9 cellular contexts compared by ENCODE assay signal in the genomic region with DNA sequence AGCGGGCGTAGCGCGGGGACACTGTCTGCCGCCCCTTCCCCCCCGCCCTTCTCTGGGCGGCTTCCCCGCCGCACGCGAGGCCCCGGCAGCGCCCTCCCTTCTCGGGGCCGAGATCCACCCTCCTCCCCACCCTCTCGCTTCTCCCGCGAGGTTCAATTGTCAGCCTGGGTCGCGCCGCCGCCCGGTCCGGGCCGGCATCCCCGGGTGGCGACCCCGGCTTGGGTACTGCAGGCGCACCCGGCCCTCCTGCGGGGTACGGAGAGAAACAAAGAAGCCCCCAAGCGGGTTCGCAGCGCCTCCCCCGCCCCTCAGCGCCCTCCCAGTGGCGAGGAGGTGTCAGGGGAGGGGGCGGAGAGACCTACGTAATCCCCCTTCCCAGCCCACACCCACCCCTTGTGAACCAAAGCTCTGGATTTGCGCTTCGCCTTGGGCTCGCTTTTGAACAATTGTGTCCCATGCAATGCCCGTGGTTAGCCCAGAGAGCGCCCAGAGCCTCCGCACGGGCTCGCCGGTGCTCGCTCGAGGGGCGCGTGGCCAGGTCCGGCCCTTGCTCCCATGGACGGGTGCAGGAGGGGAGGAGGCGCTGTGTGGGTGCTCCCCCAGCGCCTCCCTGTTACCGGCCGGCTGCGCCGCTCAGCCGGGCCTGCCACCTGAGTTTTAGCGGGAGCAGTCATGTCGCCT. TPM values are rescaled to one million over a fixed set of nuclear protein-coding genes. Genes with fewer than 3 reads are reported as not detected.
DNase-seq lines count a peak whose midpoint lies in the region; ATAC-seq, FAIRE-seq and TF ChIP-seq lines count a peak whose summit lies in the region.
"Had no signal": no experiment of that assay in that cellular context is flagged by ENCODE, and none has a peak within 500 bp of the region (broad histone marks: within the 10 kb centered on the region; RNA-seq: fewer than 3 reads in every experiment).

No MANE protein-coding gene starts in this region.

- POLR2A ChIA-PET in GM12878 (lab: Charles Lee) = no interaction called here

- H3K4me1 Mint-ChIP-seq in natural killer cell = no peaks in the 10 kb centered on the region

- no peaks in the 10 kb centered on the region for H3K9me3 Mint-ChIP-seq in natural killer cell

- WGBS in GM12878 (ENCODE audit: insufficient coverage, insufficient replicate concordance, low lambda C conversion rate, missing lambda C conversion rate) = 39% methylated on average over 34 of the region's 64 CpGs

- CTCF ChIA-PET in GM12878 (lab: Yijun Ruan, JAX) = interaction anchor here (1.9 kb wide), 1 partner anchor 172 kb away, joined by 4 read pairs; no protein-coding TSS in a partner anchor

- in situ Hi-C loops in GM12878 (cut with MboI) = no loop called here

- no peak for FAIRE-seq in GM12878 (lab: Jason Lieb, UNC)
- FAIRE-seq: TTC549 had no signal

- no peaks in the 10 kb centered on the region for H3K9me3 ChIP-seq in GM12878 (replicated peaks; ENCODE audit: control insufficient read depth, insufficient read depth, low read length)
- H3K9me3 ChIP-seq in tibial artery = no peaks in the 10 kb centered on the region

- H3K4me3 ChIP-seq in GM12878 (peak overlapping the region; percentile 55; the same call in 1 of the 2 replicates), tibial artery (peak overlapping the region; percentile 17 to 49)

- peaks cover 62 to 81% of the 10 kb centered on the region in 2 donors for H3K27me3 Mint-ChIP-seq in natural killer cell (ENCODE audit: low read depth in 2 of 2)

- no peaks in the 10 kb centered on the region for H4K20me1 ChIP-seq in GM12878 (ENCODE audit: control insufficient read depth, insufficient read depth)

- H2AFZ ChIP-seq in GM12878 (ENCODE audit: control insufficient read depth, low read depth, low read length) = peak overlapping the region; percentile 7; the same call in 1 of the 2 replicates

- no peaks in the 10 kb centered on the region for H3K79me2 ChIP-seq in GM12878 (ENCODE audit: control insufficient read depth, insufficient read depth, low read length)

- H3K36me3 Mint-ChIP-seq in natural killer cell = peaks cover 6% of the 10 kb centered on the region

- no peak overlapping the region for H3K9ac ChIP-seq in GM12878 (ENCODE audit: control insufficient read depth, insufficient read depth, low read length)

- RAD21 ChIA-PET in GM12878 (lab: Charles Lee; ENCODE audit: unreplicated experiment) = no interaction called here

- H3K4me1 ChIP-seq in GM12878 (ENCODE audit: control insufficient read depth, insufficient read depth, low read length) = no peaks in the 10 kb centered on the region; the same call in 1 of the 2 replicates
- H3K4me1 ChIP-seq in tibial artery = peaks cover 0 to 31% (median 21%) of the 10 kb centered on the region in 4 donors

- DNase-seq in NCI-H146 (lab: John Stamatoyannopoulos, UW) (peak; percentile 8), NCI-H146 treated with DMSO at 0.1 percent for 48 hours (lab: John Stamatoyannopoulos, UW; ENCODE audit: unreplicated experiment) (no peak), GM12878 (ENCODE audit: low read depth, low spot score) (no peak), iris pigment epithelial cell (ENCODE audit: low read depth) (peak; percentile 34), tibial artery (no peak), NCI-H2171 treated with DMSO at 0.1 percent for 48 hours (lab: John Stamatoyannopoulos, UW) (no peak), NCI-H187 treated with DMSO at 0.1 percent for 48 hours (lab: John Stamatoyannopoulos, UW) (no peak), natural killer cell (no peak)

- intact Hi-C loops in GM12878 (cut with micrococcal nuclease; ENCODE audit: unreplicated experiment) = loop anchor here (5.0 kb wide), 1 partner anchor 149 kb away; no protein-coding TSS in a partner anchor
- intact Hi-C loops in tibial artery (cut with DNase I; ENCODE audit: low total_unique reads) = no loop called here
- intact Hi-C loops in natural killer cell (cut with micrococcal nuclease) = no loop called here

- H3K36me3 ChIP-seq in GM12878 (ENCODE audit: control insufficient read depth in 2 of 2, insufficient read depth in 2 of 2, low read length in 1 of 2) = no peaks in the 10 kb centered on the region
- no peaks in the 10 kb centered on the region for H3K36me3 ChIP-seq in tibial artery

- no peak overlapping the region for H3K4me3 Mint-ChIP-seq in natural killer cell

- no peak for TF ChIP-seq POLR2A in GM12878 (IDR thresholded peaks at IDR 0.05; ENCODE audit: low read depth, low read length)

- no TSS peak for BruUV-seq in GM12878 (replicated peaks; lab: Mats Ljungman, UMichigan)

- TF ChIP-seq CTCF in GM12878 (IDR thresholded peaks at IDR 0.05 in 2 of 3, conservative IDR thresholded peaks at IDR 0.05 in 1 of 3; ENCODE audit: control insufficient read depth in 2 of 3, extremely low read depth in 1 of 3, insufficient read depth in 1 of 3, low read depth in 3 of 3, low read length in 3 of 3) = no peak
- TF ChIP-seq CTCF in tibial artery (IDR thresholded peaks at IDR 0.05) = no peak
- TF ChIP-seq CTCF in natural killer cell (IDR thresholded peaks at IDR 0.05) = no peak

- H3K4me2 ChIP-seq in GM12878 (ENCODE audit: control insufficient read depth, insufficient read depth) = peak overlapping the region; percentile 72

- ATAC-seq in GM12878 = peak; percentile 35
- ATAC-seq in natural killer cell = no peak

- TF ChIP-seq RAD21 in GM12878 (IDR thresholded peaks at IDR 0.05; ENCODE audit: insufficient read depth, low read depth, low read length) = no peak

- H3K27ac ChIP-seq in GM12878 (ENCODE audit: control insufficient read depth, insufficient read depth) (no peak overlapping the region), tibial artery (no peak overlapping the region)

- H3K27me3 ChIP-seq in GM12878 (replicated peaks in 1 of 2; ENCODE audit: control insufficient read depth in 2 of 2, insufficient read depth in 2 of 2, low read length in 1 of 2) (peaks cover 3 to 13% of the 10 kb centered on the region in 2 experiments), tibial artery (peaks cover 5 to 76% of the 10 kb centered on the region in 2 donors)

- no peak for TF ChIP-seq EP300 in GM12878 (IDR thresholded peaks at IDR 0.05; ENCODE audit: borderline replicate concordance in 1 of 2, control insufficient read depth in 1 of 2, low read depth in 2 of 2, low read length in 2 of 2)

- no peak overlapping the region for H3K27ac Mint-ChIP-seq in natural killer cell

- SMC1A ChIA-PET in GM12878 (lab: Charles Lee; ENCODE audit: uncharacterized antibody, unreplicated experiment) = no interaction called here

TF ChIP-seq in GM12878, 131 proteins besides CTCF, POLR2A, EP300 and RAD21 (continues in another document):
- TF ChIP-seq TBL1XR1 (IDR thresholded peaks at IDR 0.05; ENCODE audit: low read depth, low read length) = no peak
- no peak for TF ChIP-seq RELA (IDR thresholded peaks at IDR 0.05; ENCODE audit: borderline replicate concordance, partially characterized antibody)
- TF ChIP-seq, protein P1, sequence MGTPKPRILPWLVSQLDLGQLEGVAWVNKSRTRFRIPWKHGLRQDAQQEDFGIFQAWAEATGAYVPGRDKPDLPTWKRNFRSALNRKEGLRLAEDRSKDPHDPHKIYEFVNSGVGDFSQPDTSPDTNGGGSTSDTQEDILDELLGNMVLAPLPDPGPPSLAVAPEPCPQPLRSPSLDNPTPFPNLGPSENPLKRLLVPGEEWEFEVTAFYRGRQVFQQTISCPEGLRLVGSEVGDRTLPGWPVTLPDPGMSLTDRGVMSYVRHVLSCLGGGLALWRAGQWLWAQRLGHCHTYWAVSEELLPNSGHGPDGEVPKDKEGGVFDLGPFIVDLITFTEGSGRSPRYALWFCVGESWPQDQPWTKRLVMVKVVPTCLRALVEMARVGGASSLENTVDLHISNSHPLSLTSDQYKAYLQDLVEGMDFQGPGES (IDR thresholded peaks at IDR 0.05) = no peak
- no peak for TF ChIP-seq SP1 (IDR thresholded peaks at IDR 0.05; ENCODE audit: low read depth, low read length)
- no peak for TF ChIP-seq SPI1 (IDR thresholded peaks at IDR 0.05; ENCODE audit: borderline replicate concordance, insufficient read depth, low read depth, low read length)
- TF ChIP-seq, protein P2, sequence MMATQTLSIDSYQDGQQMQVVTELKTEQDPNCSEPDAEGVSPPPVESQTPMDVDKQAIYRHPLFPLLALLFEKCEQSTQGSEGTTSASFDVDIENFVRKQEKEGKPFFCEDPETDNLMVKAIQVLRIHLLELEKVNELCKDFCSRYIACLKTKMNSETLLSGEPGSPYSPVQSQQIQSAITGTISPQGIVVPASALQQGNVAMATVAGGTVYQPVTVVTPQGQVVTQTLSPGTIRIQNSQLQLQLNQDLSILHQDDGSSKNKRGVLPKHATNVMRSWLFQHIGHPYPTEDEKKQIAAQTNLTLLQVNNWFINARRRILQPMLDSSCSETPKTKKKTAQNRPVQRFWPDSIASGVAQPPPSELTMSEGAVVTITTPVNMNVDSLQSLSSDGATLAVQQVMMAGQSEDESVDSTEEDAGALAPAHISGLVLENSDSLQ (IDR thresholded peaks at IDR 0.05) = no peak
- TF ChIP-seq IRF4 (IDR thresholded peaks at IDR 0.05; ENCODE audit: low read depth, low read length) = no peak
- no peak for TF ChIP-seq HDAC2 (IDR thresholded peaks at IDR 0.05)
- TF ChIP-seq KAT2A (conservative IDR thresholded peaks at IDR 0.05; ENCODE audit: control insufficient read depth, low read depth, low read length) = no peak
- no peak for TF ChIP-seq JUNB (IDR thresholded peaks at IDR 0.05)
- no peak for TF ChIP-seq RUNX3 (IDR thresholded peaks at IDR 0.05; ENCODE audit: low read length)

RNA-seq across cellular contexts. Expression of a gene that starts 0.6 kb away (rescaled TPM):
- 12.1 and 14.3 TPM in 2 replicates for total RNA-seq in GM12878 (2013; cell fraction: nucleolus; rRNA removed)
- total RNA-seq in GM12878 (2014; rRNA removed) = under 0.01 and 0.05 TPM in 2 replicates
- total RNA-seq in GM12878 (2014; rRNA removed; fragmentation: Illumina TruSeq; extraction: Trizol) = 0.04 TPM in 1 of 2 replicates, not detected in the other
- total RNA-seq in GM12878 (2021) = 0.21 and 0.31 TPM in 2 replicates
- not detected for polyA plus RNA-seq in GM12878 (2011; ENCODE audit: low read depth)
- 0.23 and 0.24 TPM in 2 replicates for polyA plus RNA-seq in GM12878 (2011; rRNA removed)
- 0.08 and 0.12 TPM in 2 replicates for polyA plus RNA-seq in GM12878 (2011; cell fraction: cytosol; rRNA removed)
- polyA plus RNA-seq in GM12878 (2011; cell fraction: nucleus; rRNA removed) = 0.78 and 1.4 TPM in 2 replicates
- polyA plus RNA-seq in GM12878 (2012) = 0.01 TPM in 1 of 2 replicates, not detected in the other
- 0.03 TPM in 1 of 2 replicates, not detected in the other for polyA plus RNA-seq in GM12878 (2014; fragmentation: Illumina TruSeq; extraction: Trizol)
- under 1 TPM in 1 of 2 experiments, not detected in 1; 0.02 TPM for polyA plus RNA-seq in GM12878 (2014; fragmentation: Nextera tagmentation; extraction: Ambion mirVana)
- polyA plus RNA-seq in GM12878 (2014; rRNA removed) = 0.06 TPM in 1 of 2 replicates, not detected in the other
- not detected for polyA plus RNA-seq in GM12878 (2016; fragmentation: Nextera tagmentation; extraction: Ambion mirVana)
- polyA minus RNA-seq in GM12878 (2011; rRNA and poly(A)+ RNA removed) = 0.88 TPM in 2 replicates
- polyA minus RNA-seq in GM12878 (2011; cell fraction: cytosol; rRNA and poly(A)+ RNA removed) = 0.31 TPM in 1 of 2 replicates, not detected in the other
- 1.8 and 2.8 TPM in 2 replicates for polyA minus RNA-seq in GM12878 (2011; cell fraction: nucleus; rRNA and poly(A)+ RNA removed)
- not detected for total RNA-seq in natural killer cell

Comparison
In these comparisons a context has a peak if more than half of its experiments do, and no peak if none do; other contexts are left out.
1. DNase-seq: peak in NCI-H146 (single experiment) and iris pigment epithelial cell (single experiment); none in NCI-H146 treated with DMSO at 0.1 percent for 48 hours (single experiment), GM12878 (single experiment), tibial artery (0 of 2), NCI-H2171 treated with DMSO at 0.1 percent for 48 hours (single experiment), NCI-H187 treated with DMSO at 0.1 percent for 48 hours (single experiment) and natural killer cell (single experiment).